1 cellular context compared by ENCODE assay signal in genomic region chr1:35210306-35211112, GRCh38.
TF ChIP-seq lines count a peak whose summit lies in the region.

No MANE protein-coding gene starts in this region.

TF ChIP-seq in K562, 482 proteins besides CTCF, POLR2A, EP300 and RAD21:
- TF ChIP-seq ZMIZ1 (IDR thresholded peaks at IDR 0.05; ENCODE audit: low read depth in 2 of 2, low read length in 2 of 2) = no peak
- TF ChIP-seq RBM14 (IDR thresholded peaks at IDR 0.05; ENCODE audit: borderline replicate concordance, insufficient read depth, low read depth, low read length) = no peak
- TF ChIP-seq CCNT2 (IDR thresholded peaks at IDR 0.05; ENCODE audit: borderline replicate concordance, extremely low read depth, insufficient read length, low read depth, low read length) = no peak
- no peak for TF ChIP-seq HDAC8 (tag; IDR thresholded peaks at IDR 0.05)
- TF ChIP-seq E2F6 (IDR thresholded peaks at IDR 0.05; ENCODE audit: borderline replicate concordance in 1 of 2, extremely low read depth in 1 of 2, insufficient read depth in 1 of 2, insufficient read length in 1 of 2, low read depth in 1 of 2, low read length in 1 of 2, poor library complexity in 1 of 2, severe bottlenecking in 1 of 2) = no peak
- TF ChIP-seq IFI16 (CRISPR knock-in tag; IDR thresholded peaks at IDR 0.05) = no peak
- TF ChIP-seq FOXJ3 (CRISPR knock-in tag; IDR thresholded peaks at IDR 0.05) = no peak
- TF ChIP-seq AFF4 (CRISPR knock-in tag; IDR thresholded peaks at IDR 0.05) = no peak
- TF ChIP-seq KDM2B (CRISPR knock-in tag; IDR thresholded peaks at IDR 0.05) = no peak
- TF ChIP-seq BRD9 (IDR thresholded peaks at IDR 0.05; ENCODE audit: low read depth, partially characterized antibody) = no peak
- TF ChIP-seq PHB (CRISPR knock-in tag; IDR thresholded peaks at IDR 0.05) = no peak
- TF ChIP-seq NEUROD1 (IDR thresholded peaks at IDR 0.05; ENCODE audit: borderline replicate concordance, low read depth, low read length, partially characterized antibody) = no peak
- TF ChIP-seq ZNF696 (CRISPR knock-in tag; conservative IDR thresholded peaks at IDR 0.05) = no peak
- no peak for TF ChIP-seq ZNF778 (CRISPR knock-in tag; IDR thresholded peaks at IDR 0.05)
